8 cellular contexts compared by ENCODE assay signal in genomic region chr19:34255546-34255945, GRCh38. TPM values are rescaled to one million over a fixed set of nuclear protein-coding genes. Genes with fewer than 3 reads are reported as not detected.
DNase-seq lines count a peak whose midpoint lies in the region; ATAC-seq and TF ChIP-seq lines count a peak whose summit lies in the region.

No MANE protein-coding gene starts in this region.

- H3K27me3 Mint-ChIP-seq in natural killer cell (ENCODE audit: low read depth in 2 of 2) = no peaks in the 10 kb centered on the region

- peaks cover 58% of the 10 kb centered on the region for H3K79me2 ChIP-seq in Karpas-422 (ENCODE audit: low read length)

- no peaks in the 10 kb centered on the region for H4K20me1 ChIP-seq in Karpas-422 (ENCODE audit: insufficient read depth, low read depth, low read length)

- H3K4me1 Mint-ChIP-seq in natural killer cell = peaks cover 20 to 25% of the 10 kb centered on the region in 2 donors

- no peaks in the 10 kb centered on the region for H3K9me3 Mint-ChIP-seq in natural killer cell

- DNase-seq in AG09309 (ENCODE audit: low read depth) (no peak), Karpas-422 (no peak), dorsolateral prefrontal cortex (no peak), natural killer cell (no peak), NCI-H524 (lab: John Stamatoyannopoulos, UW) (no peak), A172 (ENCODE audit: low spot score) (no peak), GM13976 (ENCODE audit: low spot score) (no peak)

- H3K36me3 ChIP-seq in Karpas-422 (ENCODE audit: insufficient read depth, low read length) = no peaks in the 10 kb centered on the region

- no peak for ATAC-seq in natural killer cell
- no peak for ATAC-seq in HG03097 (IDR thresholded peaks at IDR 0.05; ENCODE audit: low FRiP score, unreplicated experiment)

- no peaks in the 10 kb centered on the region for H3K27me3 ChIP-seq in Karpas-422 (ENCODE audit: low read length)
- no peaks in the 10 kb centered on the region for H3K27me3 ChIP-seq in dorsolateral prefrontal cortex

- peak overlapping the region; percentile 83 for H3K4me3 Mint-ChIP-seq in natural killer cell

- peak overlapping the region; percentile 91 for H3K9ac ChIP-seq in Karpas-422 (ENCODE audit: low read length)

- H3K9me3 ChIP-seq in Karpas-422 (ENCODE audit: low read length) = no peaks in the 10 kb centered on the region

- no peak overlapping the region for H2AFZ ChIP-seq in Karpas-422 (ENCODE audit: low read length)

- peaks cover 22% of the 10 kb centered on the region for H3K4me1 ChIP-seq in Karpas-422 (ENCODE audit: low read length)

- peak overlapping the region; percentile 97 for H3K4me3 ChIP-seq in AG09309 (ENCODE audit: control insufficient read depth, low read depth, low read length)
- peak overlapping the region; percentile 69 for H3K4me3 ChIP-seq in Karpas-422 (ENCODE audit: low read length)
- H3K4me3 ChIP-seq in dorsolateral prefrontal cortex = peak overlapping the region; percentile 55 to 99 (median 88)

- H3K4me2 ChIP-seq in Karpas-422 (ENCODE audit: low read depth, low read length, poor library complexity, severe bottlenecking) = peak overlapping the region; percentile 79

- H3K27ac Mint-ChIP-seq in natural killer cell = peak overlapping the region; percentile 45 to 75

- intact Hi-C loops in dorsolateral prefrontal cortex (cut with DNase I) = loop anchor here in 1 of 2 donors (10.0 kb wide), 1 partner anchor 89 kb away; no protein-coding TSS in a partner anchor
- intact Hi-C loops in natural killer cell (cut with micrococcal nuclease) = loop anchor here (2.0 kb wide), 1 partner anchor 71 kb away; no protein-coding TSS in a partner anchor

- TF ChIP-seq CTCF in AG09309 (IDR thresholded peaks at IDR 0.05; ENCODE audit: control insufficient read depth, insufficient read depth, low read depth, low read length, missing control alignments) (no peak), dorsolateral prefrontal cortex (IDR thresholded peaks at IDR 0.05 in 54 of 56, conservative IDR thresholded peaks at IDR 0.05 in 2 of 56; ENCODE audit: low read depth in 1 of 56, partially characterized antibody in 56 of 56) (no peak), natural killer cell (IDR thresholded peaks at IDR 0.05) (no peak), GM13976 (IDR thresholded peaks at IDR 0.05; ENCODE audit: borderline replicate concordance, control extremely low read depth, extremely low read depth, insufficient read depth, missing control alignments) (no peak)

- in situ Hi-C loops in GM13976 (cut with MboI; ENCODE audit: low sequenced_read_pairs, unreplicated experiment) = no loop called here

- no peaks in the 10 kb centered on the region for H3K9me2 ChIP-seq in Karpas-422 (replicated peaks; ENCODE audit: insufficient read depth, low read length)

- no peaks in the 10 kb centered on the region for H3K36me3 Mint-ChIP-seq in natural killer cell

- H3K27ac ChIP-seq in Karpas-422 (ENCODE audit: low read length) = peak overlapping the region; percentile 32; the same call in 1 of the 2 replicates
- peak overlapping the region in 42 of 59 donors; percentile 45 to 97 (median 83) for H3K27ac ChIP-seq in dorsolateral prefrontal cortex

RNA-seq across cellular contexts. Expression of gene GARRE1, which starts 1.2 kb away (rescaled TPM):
- 22.1 and 22.8 TPM in 2 replicates for total RNA-seq in Karpas-422 (2014; rRNA removed; shearing (Covaris generic); ENCODE audit: low replicate concordance)
- 10 to 100 TPM; 15.6 to 45.4 (median 24.2) TPM for total RNA-seq in dorsolateral prefrontal cortex
- total RNA-seq in natural killer cell = 10 to 100 TPM; 21.9 to 29.2 (median 22.0) TPM
- total RNA-seq in A172 (2014; rRNA removed; shearing (Covaris generic)) = 9.2 and 10.7 TPM in 2 replicates
